Comparison of ENCODE assay signal across 23 cellular contexts in the genomic region with DNA sequence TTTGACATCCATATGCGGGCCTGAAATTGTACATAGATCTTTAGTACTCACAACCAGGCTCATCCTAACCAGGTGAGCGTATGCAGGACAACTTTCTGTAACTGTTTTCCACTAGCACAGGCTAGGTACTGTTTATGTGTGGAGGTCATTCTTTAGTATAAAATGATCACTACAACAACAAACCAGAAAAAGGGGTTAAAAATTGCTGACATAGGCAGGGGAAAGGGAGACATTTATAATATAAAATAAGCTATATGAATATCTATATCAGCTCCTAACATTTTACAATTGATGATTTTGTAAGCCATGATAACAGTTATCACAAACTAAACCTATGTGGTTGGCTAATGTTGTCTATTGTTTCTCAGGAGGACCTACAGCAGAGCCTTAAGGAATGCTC.
"Had no signal": no experiment of that assay in that cellular context is flagged by ENCODE, and none has a peak within 500 bp of the region (broad histone marks: within the 10 kb centered on the region; RNA-seq: fewer than 3 reads in every experiment).

No MANE protein-coding gene starts in this region.

- H3K36me3 ChIP-seq: neutrophil, upper lobe of left lung, vagina had no signal

- FAIRE-seq: endometrium, frontal cortex had no signal

- ATAC-seq: esophagus mucosa; heart left ventricle; left colon; left ventricle myocardium superior; naive thymus-derived CD4-positive, alpha-beta T cell; sciatic nerve; stimulated activated naive B cell treated with anti-CD40 and anti-IgM and Interleukin-4, amounts not matched to agents 10 μg/mL and 1 μg/mL and 100 μg/mL, for 72 hours; stimulated activated naive CD8-positive, alpha-beta T cell treated with anti-CD3 and anti-CD28 coated beads, Interleukin-15, amount 100 ng/mL, for 72 hours had no signal

- H3K4me3 ChIP-seq: heart left ventricle, lung, skin epidermis, upper lobe of left lung, vagina had no signal

- H3K9me3 ChIP-seq: heart left ventricle, neutrophil, upper lobe of left lung, vagina had no signal

- H3K27ac ChIP-seq: neutrophil, skin epidermis, vagina had no signal

- DNase-seq: effector memory CD4-positive, alpha-beta T cell; heart left ventricle; hippocampal formation; left colon; left ventricle myocardium superior; mesendoderm; naive thymus-derived CD4-positive, alpha-beta T cell; nephron progenitor cell; posterior cingulate gyrus; stimulated activated CD4-positive, alpha-beta T cell treated with anti-CD3 and anti-CD28 coated beads, Interleukin-2, amount 100 ng/mL, for 24 hours; stimulated activated CD4-positive, alpha-beta T cell treated with anti-CD3 and anti-CD28 coated beads, Interleukin-4, amount 100 ng/mL, for 4 hours; stimulated activated naive B cell treated with anti-CD40 and anti-IgM and Interleukin-4, amounts not matched to agents 10 μg/mL and 1 μg/mL and 100 μg/mL, for 72 hours; stimulated activated naive CD8-positive, alpha-beta T cell treated with anti-CD3 and anti-CD28 coated beads, Interleukin-15, amount 100 ng/mL, for 72 hours; substantia nigra; upper lobe of left lung had no signal

- H3K27me3 ChIP-seq: heart left ventricle, neutrophil, upper lobe of left lung, vagina had no signal
